Comparison of ENCODE assay signal across 15 cellular contexts in genomic region chr2:64769392-64770044, GRCh38.
DNase-seq lines count a peak whose midpoint lies in the region; ATAC-seq and TF ChIP-seq lines count a peak whose summit lies in the region.
"Had no signal": no experiment of that assay in that cellular context is flagged by ENCODE, and none has a peak within 500 bp of the region (broad histone marks: within the 10 kb centered on the region; RNA-seq: fewer than 3 reads in every experiment).

No MANE protein-coding gene starts in this region.

- TF ChIP-seq POLR2A in gastroesophageal sphincter (IDR thresholded peaks at IDR 0.05): no peak

- no peaks in the 10 kb centered on the region for H3K9me3 Mint-ChIP-seq in CD8-positive, alpha-beta memory T cell

- H3K4me1 ChIP-seq in gastroesophageal sphincter (peaks cover 0 to 30% (median 3%) of the 10 kb centered on the region in 3 donors), smooth muscle cell (ENCODE audit: low read depth) (peaks cover 23% of the 10 kb centered on the region)
- H3K4me1 ChIP-seq in CD8-positive, alpha-beta memory T cell (ENCODE audit: insufficient read depth, low read length): peaks cover 10% of the 10 kb centered on the region

- peaks cover 16 to 22% (median 21%) of the 10 kb centered on the region in 3 donors for H3K4me1 Mint-ChIP-seq in CD8-positive, alpha-beta memory T cell

- TF ChIP-seq EP300 in gastroesophageal sphincter (IDR thresholded peaks at IDR 0.05): no peak

- H3K27me3 Mint-ChIP-seq in CD8-positive, alpha-beta memory T cell: no peaks in the 10 kb centered on the region

- peak; percentile 37 for DNase-seq in NCI-H510A treated with DMSO at 0.1 percent for 48 hours (lab: John Stamatoyannopoulos, UW)
- no peak for DNase-seq in NCI-H510A (lab: John Stamatoyannopoulos, UW)
- DNase-seq in NCI-H526 treated with DMSO at 0.1 percent for 48 hours (lab: John Stamatoyannopoulos, UW): peak; percentile 29
- DNase-seq in smooth muscle cell (lab: John Stamatoyannopoulos, UW; ENCODE audit: unreplicated experiment): no peak
- no peak for DNase-seq in CD8-positive, alpha-beta memory T cell
- no peak for DNase-seq in activated T-cell treated with anti-CD3 and anti-CD28 coated beads, Interleukin-2, amount 50 U/mL, for 1 hour
- DNase-seq: activated CD8-positive, alpha-beta memory T cell treated with anti-CD3 and anti-CD28 coated beads, Interleukin-2, amount 50 U/mL, for 48 hours; amygdala; GF-D8; heart right ventricle; kidney glomerular epithelial cell; NCI-H1105 had no signal

- TF ChIP-seq CTCF in gastroesophageal sphincter (IDR thresholded peaks at IDR 0.05) (no peak), smooth muscle cell (IDR thresholded peaks at IDR 0.05; ENCODE audit: borderline replicate concordance, insufficient read depth, poor library complexity, severe bottlenecking) (no peak)

- H3K79me2 ChIP-seq in smooth muscle cell (ENCODE audit: low read depth): no peaks in the 10 kb centered on the region

- POLR2A ChIA-PET in CD8-positive, alpha-beta memory T cell (lab: Charles Lee): no interaction called here

- H3K9me3 ChIP-seq in gastroesophageal sphincter (no peaks in the 10 kb centered on the region), smooth muscle cell (replicated peaks; ENCODE audit: low read depth) (no peaks in the 10 kb centered on the region)
- no peaks in the 10 kb centered on the region for H3K9me3 ChIP-seq in CD8-positive, alpha-beta memory T cell (ENCODE audit: low read length)

- H3K36me3 ChIP-seq in gastroesophageal sphincter (no peaks in the 10 kb centered on the region), smooth muscle cell (ENCODE audit: low read depth) (no peaks in the 10 kb centered on the region)
- no peaks in the 10 kb centered on the region for H3K36me3 ChIP-seq in CD8-positive, alpha-beta memory T cell (ENCODE audit: insufficient read depth, low read length)
- H3K36me3 ChIP-seq: heart right ventricle had no signal

- peak overlapping the region in 3 of 4 donors; percentile 29 to 98 (median 98) for H3K27ac ChIP-seq in gastroesophageal sphincter
- peak overlapping the region; percentile 57 for H3K27ac ChIP-seq in smooth muscle cell (ENCODE audit: low read depth)
- no peak overlapping the region for H3K27ac ChIP-seq in CD8-positive, alpha-beta memory T cell (ENCODE audit: low read depth, low read length)

- CTCF ChIA-PET in CD8-positive, alpha-beta memory T cell (lab: Charles Lee): interaction anchor here (1.1 kb wide), 1 partner anchor 91 kb away, joined by 3 read pairs; no protein-coding TSS in a partner anchor

- no peak overlapping the region for H3K9ac ChIP-seq in smooth muscle cell (ENCODE audit: low read depth)

- H3K4me3 Mint-ChIP-seq in CD8-positive, alpha-beta memory T cell: peak overlapping the region in 3 of 7 donors; percentile 40 to 86 (median 81)

- peaks cover 0 to 4% (median 0%) of the 10 kb centered on the region in 3 donors for H3K36me3 Mint-ChIP-seq in CD8-positive, alpha-beta memory T cell

- ATAC-seq in gastroesophageal sphincter (no peak), GM21367 (IDR thresholded peaks at IDR 0.05; ENCODE audit: unreplicated experiment) (no peak)
- ATAC-seq: heart right ventricle, Panc1 had no signal

- no peaks in the 10 kb centered on the region for H3F3A ChIP-seq in smooth muscle cell (ENCODE audit: low read depth)

- H3K27me3 ChIP-seq in gastroesophageal sphincter: no peaks in the 10 kb centered on the region
- H3K27me3 ChIP-seq in smooth muscle cell (ENCODE audit: low read depth): no peaks in the 10 kb centered on the region
- no peaks in the 10 kb centered on the region for H3K27me3 ChIP-seq in CD8-positive, alpha-beta memory T cell (ENCODE audit: insufficient read depth, low read length, poor library complexity, severe bottlenecking)
- H3K27me3 ChIP-seq: heart right ventricle had no signal

- no peak overlapping the region for H3K4me3 ChIP-seq in gastroesophageal sphincter
- H3K4me3 ChIP-seq in smooth muscle cell: no peak overlapping the region
- no peak overlapping the region for H3K4me3 ChIP-seq in CD8-positive, alpha-beta memory T cell (ENCODE audit: low read length)

- H4K20me1 ChIP-seq in smooth muscle cell (ENCODE audit: low read depth): no peaks in the 10 kb centered on the region

- peak overlapping the region in 1 of 8 donors; percentile 68 for H3K27ac Mint-ChIP-seq in CD8-positive, alpha-beta memory T cell

- WGBS in gastroesophageal sphincter (ENCODE audit: low coverage in 1 of 2), 2 donors: 65% methylated on average over 6 of the region's 6 CpGs; no CpG with 5 or more reads in 1 of the 2 donors
- WGBS in smooth muscle cell (ENCODE audit: low lambda C conversion rate): 80% methylated on average over 6 of the region's 6 CpGs

- H2AFZ ChIP-seq in smooth muscle cell (ENCODE audit: low read depth): no peak overlapping the region

- no peak overlapping the region for H3K4me2 ChIP-seq in smooth muscle cell

Comparison
In these comparisons a context has a peak if more than half of its experiments do, and no peak if none do; other contexts are left out.
1. DNase-seq: peak in NCI-H510A treated with DMSO at 0.1 percent for 48 hours (single experiment) and NCI-H526 treated with DMSO at 0.1 percent for 48 hours (single experiment); none in NCI-H510A (single experiment), smooth muscle cell (single experiment), CD8-positive, alpha-beta memory T cell (0 of 5) and activated T-cell treated with anti-CD3 and anti-CD28 coated beads, Interleukin-2, amount 50 U/mL, for 1 hour (single experiment).